15 cellular contexts compared by ENCODE assay signal in genomic region chr9:110179734-110180133, GRCh38. TPM values are rescaled to one million over a fixed set of nuclear protein-coding genes. Genes with fewer than 3 reads are reported as not detected.
DNase-seq lines count a peak whose midpoint lies in the region; TF ChIP-seq lines count a peak whose summit lies in the region.
"Had no signal": no experiment of that assay in that cellular context is flagged by ENCODE, and none has a peak within 500 bp of the region (broad histone marks: within the 10 kb centered on the region; RNA-seq: fewer than 3 reads in every experiment).

No MANE protein-coding gene starts in this region.

- no peaks in the 10 kb centered on the region for H3K4me1 Mint-ChIP-seq in CD8-positive, alpha-beta memory T cell
- H3K4me1 Mint-ChIP-seq: activated naive CD8-positive, alpha-beta T cell treated with anti-CD3 and anti-CD28 coated beads, Interleukin-2, amount 50 U/mL, for 24 hours; immature natural killer cell had no signal

- H3K27ac ChIP-seq in GM23248 (peak overlapping the region; percentile 74), PC-9 (peak overlapping the region; percentile 55)
- no peak overlapping the region for H3K27ac ChIP-seq in CD8-positive, alpha-beta memory T cell (ENCODE audit: low read depth, low read length)
- H3K27ac ChIP-seq: tibial artery had no signal

- 46 to 52% methylated on average over 4 of the region's 4 CpGs for WGBS in GM23248 (ENCODE audit: low coverage in 1 of 2, low lambda C conversion rate in 2 of 2, missing lambda C conversion rate in 2 of 2), 2 experiments

- H3K4me2 ChIP-seq in GM23248 (ENCODE audit: unreplicated experiment) (peak overlapping the region; percentile 19), PC-9 (peak overlapping the region; percentile 18)

- H3K79me2 ChIP-seq in GM23248 (ENCODE audit: insufficient read depth) (no peaks in the 10 kb centered on the region), PC-9 (ENCODE audit: low read depth) (no peaks in the 10 kb centered on the region)

- no peaks in the 10 kb centered on the region for H3K36me3 Mint-ChIP-seq in CD8-positive, alpha-beta memory T cell
- H3K36me3 Mint-ChIP-seq: immature natural killer cell; naive thymus-derived CD8-positive, alpha-beta T cell had no signal

- H3K9me3 Mint-ChIP-seq in CD8-positive, alpha-beta memory T cell = no peaks in the 10 kb centered on the region
- H3K9me3 Mint-ChIP-seq: activated naive CD8-positive, alpha-beta T cell treated with anti-CD3 and anti-CD28 coated beads, Interleukin-2, amount 50 U/mL, for 24 hours; immature natural killer cell had no signal

- no peak overlapping the region for H2AFZ ChIP-seq in GM23248
- H2AFZ ChIP-seq in PC-9 = no peak overlapping the region

- CTCF ChIA-PET in PC-9 (lab: Charles Lee) = no interaction called here
- CTCF ChIA-PET in CD8-positive, alpha-beta memory T cell (lab: Charles Lee) = no interaction called here

- no TSS peak for BruUV-seq in PC-9 (replicated peaks; lab: Mats Ljungman, UMichigan)

- H3K9me2 ChIP-seq in GM23248 (ENCODE audit: insufficient read depth) = no peaks in the 10 kb centered on the region
- no peaks in the 10 kb centered on the region for H3K9me2 ChIP-seq in PC-9 (ENCODE audit: insufficient read depth)

- H3K9me3 ChIP-seq in GM23248 (ENCODE audit: low read depth) (no peaks in the 10 kb centered on the region), PC-9 (ENCODE audit: insufficient read depth, low read depth) (no peaks in the 10 kb centered on the region)
- no peaks in the 10 kb centered on the region for H3K9me3 ChIP-seq in CD8-positive, alpha-beta memory T cell (ENCODE audit: low read length)
- H3K9me3 ChIP-seq: tibial artery had no signal

- H4K20me1 ChIP-seq in GM23248 (ENCODE audit: insufficient read depth) = no peaks in the 10 kb centered on the region
- H4K20me1 ChIP-seq in PC-9 (ENCODE audit: insufficient read depth) = no peaks in the 10 kb centered on the region

- DNase-seq in GM23248 = peak; percentile 72
- DNase-seq in PC-9 = peak in 1 of 2 experiments; percentile 77
- DNase-seq in epithelial cell of esophagus (ENCODE audit: low read depth) = peak; percentile 43
- peak; percentile 16 for DNase-seq in retinal pigment epithelial cell (ENCODE audit: low read depth)
- DNase-seq in mucosa of gallbladder (ENCODE audit: low spot score) = no peak
- DNase-seq in cardiac septum (ENCODE audit: low spot score) = no peak
- DNase-seq in CD8-positive, alpha-beta memory T cell = no peak
- DNase-seq: activated naive CD8-positive, alpha-beta T cell treated with anti-CD3 and anti-CD28 coated beads, Interleukin-2, amount 50 U/mL, for 24 hours; DMS79 treated with DMSO at 0.1 percent for 48 hours; immature natural killer cell; Kasumi-1; naive thymus-derived CD8-positive, alpha-beta T cell; NCI-H345; tibial artery had no signal

- no peak overlapping the region for H3K4me3 ChIP-seq in GM23248
- no peak overlapping the region for H3K4me3 ChIP-seq in PC-9
- no peak overlapping the region for H3K4me3 ChIP-seq in epithelial cell of esophagus (ENCODE audit: low read length)
- H3K4me3 ChIP-seq in retinal pigment epithelial cell (ENCODE audit: low read length) = no peak overlapping the region
- no peak overlapping the region for H3K4me3 ChIP-seq in CD8-positive, alpha-beta memory T cell (ENCODE audit: low read length)
- H3K4me3 ChIP-seq: skin epidermis, tibial artery had no signal

- no peaks in the 10 kb centered on the region for H3K27me3 ChIP-seq in GM23248 (replicated peaks; ENCODE audit: insufficient read depth)
- H3K27me3 ChIP-seq in PC-9 (ENCODE audit: insufficient read depth, low read depth) = no peaks in the 10 kb centered on the region
- no peaks in the 10 kb centered on the region for H3K27me3 ChIP-seq in CD8-positive, alpha-beta memory T cell (ENCODE audit: insufficient read depth, low read length, poor library complexity, severe bottlenecking)
- H3K27me3 ChIP-seq: tibial artery had no signal

- TF ChIP-seq CTCF in PC-9 (conservative IDR thresholded peaks at IDR 0.05) (no peak), epithelial cell of esophagus (IDR thresholded peaks at IDR 0.05; ENCODE audit: insufficient read depth, low read depth, low read length, missing control alignments) (no peak), retinal pigment epithelial cell (conservative IDR thresholded peaks at IDR 0.05; ENCODE audit: low read depth, low read length) (no peak)

- peaks cover 33% of the 10 kb centered on the region for H3F3A ChIP-seq in GM23248 (ENCODE audit: insufficient read depth)
- peaks cover 24% of the 10 kb centered on the region for H3F3A ChIP-seq in PC-9 (ENCODE audit: insufficient read depth, low read depth)

- no peak overlapping the region for H3K27ac Mint-ChIP-seq in CD8-positive, alpha-beta memory T cell
- H3K27ac Mint-ChIP-seq: activated naive CD8-positive, alpha-beta T cell treated with anti-CD3 and anti-CD28 coated beads, Interleukin-2, amount 50 U/mL, for 24 hours; immature natural killer cell had no signal

- in situ Hi-C loops in GM23248 (cut with MboI) = no loop called here

- H3K27me3 Mint-ChIP-seq in CD8-positive, alpha-beta memory T cell = no peaks in the 10 kb centered on the region
- H3K27me3 Mint-ChIP-seq: activated naive CD8-positive, alpha-beta T cell treated with anti-CD3 and anti-CD28 coated beads, Interleukin-2, amount 50 U/mL, for 24 hours had no signal

- intact Hi-C loops in PC-9 (cut with micrococcal nuclease; ENCODE audit: unreplicated experiment) (loop anchor here (5.0 kb wide), 2 partner anchors 1118 to 1223 kb away; no protein-coding TSS in a partner anchor), cardiac septum (cut with DNase I) (loop anchor here (5.0 to 10.0 kb wide), 2 partner anchors 38 to 445 kb away; no protein-coding TSS in a partner anchor)

- H3K9ac ChIP-seq in GM23248 = peak overlapping the region; percentile 51

- POLR2A ChIA-PET in PC-9 (lab: Charles Lee; ENCODE audit: unreplicated experiment) = no interaction called here
- POLR2A ChIA-PET in CD8-positive, alpha-beta memory T cell (lab: Charles Lee) = no interaction called here

- H3K36me3 ChIP-seq in GM23248 (ENCODE audit: low read depth) (no peaks in the 10 kb centered on the region), PC-9 (ENCODE audit: low read depth) (no peaks in the 10 kb centered on the region)
- H3K36me3 ChIP-seq in CD8-positive, alpha-beta memory T cell (ENCODE audit: insufficient read depth, low read length) = no peaks in the 10 kb centered on the region
- H3K36me3 ChIP-seq: tibial artery had no signal

- H3K4me3 Mint-ChIP-seq in CD8-positive, alpha-beta memory T cell = no peak overlapping the region
- H3K4me3 Mint-ChIP-seq: activated naive CD8-positive, alpha-beta T cell treated with anti-CD3 and anti-CD28 coated beads, Interleukin-2, amount 50 U/mL, for 24 hours; immature natural killer cell; naive thymus-derived CD8-positive, alpha-beta T cell had no signal

- H3K4me1 ChIP-seq in GM23248 (ENCODE audit: insufficient read depth) = peaks cover 21% of the 10 kb centered on the region
- H3K4me1 ChIP-seq in PC-9 (replicated peaks; ENCODE audit: insufficient read depth) = peaks cover 26% of the 10 kb centered on the region
- H3K4me1 ChIP-seq in CD8-positive, alpha-beta memory T cell (ENCODE audit: insufficient read depth, low read length) = no peaks in the 10 kb centered on the region

RNA-seq across cellular contexts. Expression of gene C9orf152, which starts 28.2 kb away (rescaled TPM):
- not detected in 2 replicates for total RNA-seq in GM23248 (2014; rRNA removed; shearing (Covaris generic))
- polyA plus RNA-seq in GM23248 (2016; fragmentation: Nextera tagmentation; extraction: Ambion mirVana) = 0.09 TPM in 1 of 2 replicates, not detected in the other
- total RNA-seq in PC-9 (2021) = 0.23 and 0.74 TPM in 2 replicates
- total RNA-seq in mucosa of gallbladder = 44.4 TPM
- not detected for total RNA-seq in cardiac septum
- total RNA-seq in CD8-positive, alpha-beta memory T cell = not detected
- not detected for polyA plus RNA-seq in CD8-positive, alpha-beta memory T cell
- total RNA-seq: naive thymus-derived CD8-positive, alpha-beta T cell had no signal
- polyA plus RNA-seq: immature natural killer cell; naive thymus-derived CD8-positive, alpha-beta T cell had no signal

Comparison
In these comparisons a context has a peak if more than half of its experiments do, and no peak if none do; other contexts are left out.
1. DNase-seq: peak in GM23248 (single experiment), epithelial cell of esophagus (single experiment) and retinal pigment epithelial cell (single experiment); none in mucosa of gallbladder (single experiment), cardiac septum (single experiment) and CD8-positive, alpha-beta memory T cell (0 of 5).
2. RNA of gene C9orf152, which starts 28.2 kb away (total RNA-seq): 44.4 TPM in mucosa of gallbladder (single experiment); 0.23 to 0.74 TPM in PC-9, not detected in GM23248, not detected in cardiac septum (single experiment) and not detected in CD8-positive, alpha-beta memory T cell; every median in the first group is over 10 times any median in the second.